In genomic region chr5:376951-377325, GRCh38 we compare ENCODE assay signal across 2 cellular contexts.
TF ChIP-seq lines count a peak whose summit lies in the region.

No MANE protein-coding gene starts in this region.

TF ChIP-seq in SK-N-SH, 30 proteins besides CTCF, POLR2A, EP300 and RAD21 (continued from another document):
- TF ChIP-seq REST (IDR thresholded peaks at IDR 0.05; ENCODE audit: low read depth, low read length) (no peak), JUND (IDR thresholded peaks at IDR 0.05) (no peak), SIN3A (IDR thresholded peaks at IDR 0.05; ENCODE audit: borderline replicate concordance, low read depth, low read length) (no peak), YY1 (IDR thresholded peaks at IDR 0.05; ENCODE audit: low read depth) (no peak), FOSL2 (IDR thresholded peaks at IDR 0.05; ENCODE audit: borderline replicate concordance, low read depth) (no peak)

TF ChIP-seq in SK-N-SH treated with all-trans-retinoic acid at 6 μM for 48 hours, 23 proteins besides CTCF, POLR2A, EP300 and RAD21 (continued from another document):
- TF ChIP-seq BACH2 (CRISPR knock-in tag; IDR thresholded peaks at IDR 0.05; ENCODE audit: borderline replicate concordance): no peak
- no peak for TF ChIP-seq TCF4 (CRISPR knock-in tag; IDR thresholded peaks at IDR 0.05; ENCODE audit: borderline replicate concordance)
- no peak for TF ChIP-seq ZFP3 (CRISPR knock-in tag; IDR thresholded peaks at IDR 0.05)
- TF ChIP-seq TOX (CRISPR knock-in tag; IDR thresholded peaks at IDR 0.05; ENCODE audit: borderline replicate concordance): no peak
- no peak for TF ChIP-seq ESRRG (CRISPR knock-in tag; IDR thresholded peaks at IDR 0.05)
- no peak for TF ChIP-seq ARNTL (CRISPR knock-in tag; IDR thresholded peaks at IDR 0.05; ENCODE audit: borderline replicate concordance, low read depth)
- TF ChIP-seq SNAI2 (CRISPR knock-in tag; IDR thresholded peaks at IDR 0.05): no peak
- TF ChIP-seq ZNF565 (CRISPR knock-in tag; conservative IDR thresholded peaks at IDR 0.05; ENCODE audit: low read depth): no peak
- no peak for TF ChIP-seq ISL1 (CRISPR knock-in tag; IDR thresholded peaks at IDR 0.05)
- TF ChIP-seq ZNF70 (CRISPR knock-in tag; IDR thresholded peaks at IDR 0.05): no peak
- TF ChIP-seq CSDC2 (CRISPR knock-in tag; IDR thresholded peaks at IDR 0.05): no peak
